33 cellular contexts compared by ENCODE assay signal in the genomic region with DNA sequence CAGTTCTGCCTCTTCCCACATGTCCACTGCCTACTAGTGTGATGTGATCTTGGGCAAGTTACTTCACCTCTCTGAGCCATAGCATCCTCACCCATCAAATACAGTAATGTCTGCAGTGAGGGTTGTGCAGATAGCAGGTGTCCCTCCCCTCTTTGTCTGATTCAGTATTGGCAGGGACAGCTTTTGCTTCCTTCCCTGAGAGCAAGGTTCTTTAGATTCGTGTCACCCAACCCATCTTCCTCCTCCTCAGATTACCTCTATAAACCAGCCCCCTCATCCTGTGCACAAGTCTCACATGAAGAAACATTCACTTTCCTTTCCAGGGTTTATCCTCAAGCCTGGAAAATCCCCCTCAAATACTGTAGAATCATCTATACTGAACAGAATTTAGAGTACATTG. TPM values are rescaled to one million over a fixed set of nuclear protein-coding genes. Genes with fewer than 3 reads are reported as not detected.
DNase-seq lines count a peak whose midpoint lies in the region; ATAC-seq, FAIRE-seq and TF ChIP-seq lines count a peak whose summit lies in the region.
"Had no signal": no experiment of that assay in that cellular context is flagged by ENCODE, and none has a peak within 500 bp of the region (broad histone marks: within the 10 kb centered on the region; RNA-seq: fewer than 3 reads in every experiment).

No MANE protein-coding gene starts in this region.

- H3K36me3 Mint-ChIP-seq in activated naive CD4-positive, alpha-beta T cell treated with anti-CD3 and anti-CD28 coated beads, Interleukin-2, amount 50 U/mL, for 24 hours, result peaks cover 24% of the 10 kb centered on the region
- peaks cover 72% of the 10 kb centered on the region for H3K36me3 Mint-ChIP-seq in activated T-helper 2 cell treated with anti-CD3 and anti-CD28 coated beads, Interferon-gamma antibody, Interleukin-2, Interleukin-4, amounts not matched to agents 10 μg/mL and 5 μg/mL and 100 μg/mL, durations not matched to agents 14 hours and 24 hours and 36 hours (ENCODE audit: low read depth)
- H3K36me3 Mint-ChIP-seq in stimulated activated naive B cell treated with anti-CD40 and anti-IgM and Interleukin-4, amounts not matched to agents 10 μg/mL and 1 μg/mL and 100 μg/mL, for 72 hours, result peaks cover 49 to 76% of the 10 kb centered on the region in 2 donors

- no peak for TF ChIP-seq CTCF in left lung (IDR thresholded peaks at IDR 0.05)

- intact Hi-C loops in activated T-helper 2 cell treated with anti-CD3 and anti-CD28 coated beads, Interferon-gamma antibody, Interleukin-2, Interleukin-4, amounts not matched to agents 10 μg/mL and 5 μg/mL and 100 μg/mL, durations not matched to agents 14 hours and 24 hours and 36 hours (cut with micrococcal nuclease), result no loop called here
- intact Hi-C loops in left lung (cut with DNase I), result no loop called here

- H3K27ac Mint-ChIP-seq in activated naive CD4-positive, alpha-beta T cell treated with anti-CD3 and anti-CD28 coated beads, Interleukin-2, amount 50 U/mL, for 24 hours, result peak overlapping the region; percentile 15
- H3K27ac Mint-ChIP-seq in activated T-helper 2 cell treated with anti-CD3 and anti-CD28 coated beads, Interferon-gamma antibody, Interleukin-2, Interleukin-4, amounts not matched to agents 10 μg/mL and 5 μg/mL and 100 μg/mL, durations not matched to agents 14 hours and 24 hours and 36 hours, result peak overlapping the region; percentile 17
- peak overlapping the region; percentile 44 for H3K27ac Mint-ChIP-seq in stimulated activated naive B cell treated with anti-CD40 and anti-IgM and Interleukin-4, amounts not matched to agents 10 μg/mL and 1 μg/mL and 100 μg/mL, for 72 hours
- H3K27ac Mint-ChIP-seq: CD4-positive, alpha-beta T cell had no signal

- H3K27me3 Mint-ChIP-seq in activated naive CD4-positive, alpha-beta T cell treated with anti-CD3 and anti-CD28 coated beads, Interleukin-2, amount 50 U/mL, for 24 hours, result no peaks in the 10 kb centered on the region
- H3K27me3 Mint-ChIP-seq in activated T-helper 2 cell treated with anti-CD3 and anti-CD28 coated beads, Interferon-gamma antibody, Interleukin-2, Interleukin-4, amounts not matched to agents 10 μg/mL and 5 μg/mL and 100 μg/mL, durations not matched to agents 14 hours and 24 hours and 36 hours (ENCODE audit: low read depth), result no peaks in the 10 kb centered on the region
- H3K27me3 Mint-ChIP-seq in stimulated activated naive B cell treated with anti-CD40 and anti-IgM and Interleukin-4, amounts not matched to agents 10 μg/mL and 1 μg/mL and 100 μg/mL, for 72 hours, result no peaks in the 10 kb centered on the region
- H3K27me3 Mint-ChIP-seq: CD4-positive, alpha-beta T cell had no signal

- DNase-seq in activated naive CD4-positive, alpha-beta T cell treated with Interleukin-2 at 50 U/mL for 16 hours, result no peak
- DNase-seq in activated T-helper 2 cell treated with anti-CD3 and anti-CD28 coated beads, Interferon-gamma antibody, Interleukin-2, Interleukin-4, amounts not matched to agents 10 μg/mL and 5 μg/mL and 100 μg/mL, durations not matched to agents 14 hours and 24 hours and 36 hours (ENCODE audit: low spot score), result no peak
- no peak for DNase-seq in stimulated activated naive B cell treated with anti-CD40 and anti-IgM and Interleukin-4, amounts not matched to agents 10 μg/mL and 1 μg/mL and 100 μg/mL, for 72 hours
- no peak for DNase-seq in COR-L47 (lab: John Stamatoyannopoulos, UW)
- DNase-seq in small intestine, result no peak
- no peak for DNase-seq in left lung
- DNase-seq: AML-193; Caco-2; CD4-positive, alpha-beta T cell; DMS79; EL; GDM1; GOT3; IMR-90; KG1; MG63; NCI-H1105 treated with DMSO at 0.1 percent for 48 hours; NCI-H146; NCI-H1930; NCI-H446; NCI-H526; NCI-H82; NK-92 treated with Interleukin-12 subunit alpha and Interleukin-12 subunit beta, amount 100 ng/mL, for 24 hours; PC-9; SJCRH30 had no signal

- no peaks in the 10 kb centered on the region for H3K9me3 Mint-ChIP-seq in activated naive CD4-positive, alpha-beta T cell treated with anti-CD3 and anti-CD28 coated beads, Interleukin-2, amount 50 U/mL, for 24 hours
- H3K9me3 Mint-ChIP-seq in activated T-helper 2 cell treated with anti-CD3 and anti-CD28 coated beads, Interferon-gamma antibody, Interleukin-2, Interleukin-4, amounts not matched to agents 10 μg/mL and 5 μg/mL and 100 μg/mL, durations not matched to agents 14 hours and 24 hours and 36 hours, result no peaks in the 10 kb centered on the region
- no peaks in the 10 kb centered on the region for H3K9me3 Mint-ChIP-seq in stimulated activated naive B cell treated with anti-CD40 and anti-IgM and Interleukin-4, amounts not matched to agents 10 μg/mL and 1 μg/mL and 100 μg/mL, for 72 hours
- H3K9me3 Mint-ChIP-seq: CD4-positive, alpha-beta T cell had no signal

- H3K27ac ChIP-seq in small intestine (ENCODE audit: low read depth in 1 of 2, low read length in 1 of 2) (no peak overlapping the region), left lung (no peak overlapping the region)
- H3K27ac ChIP-seq: BLaER1 treated with 17β-estradiol and CSF1 and Interleukin-3, amounts not matched to agents 10 nM and 100 nM; PC-9; SJCRH30 had no signal

- H3K4me3 Mint-ChIP-seq in activated naive CD4-positive, alpha-beta T cell treated with anti-CD3 and anti-CD28 coated beads, Interleukin-2, amount 50 U/mL, for 24 hours, result no peak overlapping the region
- no peak overlapping the region for H3K4me3 Mint-ChIP-seq in activated T-helper 2 cell treated with anti-CD3 and anti-CD28 coated beads, Interferon-gamma antibody, Interleukin-2, Interleukin-4, amounts not matched to agents 10 μg/mL and 5 μg/mL and 100 μg/mL, durations not matched to agents 14 hours and 24 hours and 36 hours (ENCODE audit: low read depth)
- no peak overlapping the region for H3K4me3 Mint-ChIP-seq in stimulated activated naive B cell treated with anti-CD40 and anti-IgM and Interleukin-4, amounts not matched to agents 10 μg/mL and 1 μg/mL and 100 μg/mL, for 72 hours
- H3K4me3 Mint-ChIP-seq: CD4-positive, alpha-beta T cell had no signal

- H3K9me3 ChIP-seq in small intestine (ENCODE audit: control insufficient read depth, low read depth) (no peaks in the 10 kb centered on the region), left lung (no peaks in the 10 kb centered on the region)
- H3K9me3 ChIP-seq: A549; BLaER1 treated with 17β-estradiol and CSF1 and Interleukin-3, amounts not matched to agents 10 nM and 100 nM; Caco-2; HAP-1; MG63; SJCRH30 had no signal

- peaks cover 21% of the 10 kb centered on the region for H3K4me1 Mint-ChIP-seq in activated naive CD4-positive, alpha-beta T cell treated with anti-CD3 and anti-CD28 coated beads, Interleukin-2, amount 50 U/mL, for 24 hours
- peaks cover 17% of the 10 kb centered on the region for H3K4me1 Mint-ChIP-seq in activated T-helper 2 cell treated with anti-CD3 and anti-CD28 coated beads, Interferon-gamma antibody, Interleukin-2, Interleukin-4, amounts not matched to agents 10 μg/mL and 5 μg/mL and 100 μg/mL, durations not matched to agents 14 hours and 24 hours and 36 hours (ENCODE audit: low read depth)
- H3K4me1 Mint-ChIP-seq in stimulated activated naive B cell treated with anti-CD40 and anti-IgM and Interleukin-4, amounts not matched to agents 10 μg/mL and 1 μg/mL and 100 μg/mL, for 72 hours, result peaks cover 2 to 7% of the 10 kb centered on the region in 2 donors

- no peaks in the 10 kb centered on the region for H3K27me3 ChIP-seq in small intestine (ENCODE audit: control insufficient read depth in 2 of 2, insufficient read depth in 2 of 2, low read length in 2 of 2)
- H3K27me3 ChIP-seq in left lung, result no peaks in the 10 kb centered on the region
- H3K27me3 ChIP-seq: BLaER1 treated with 17β-estradiol and CSF1 and Interleukin-3, amounts not matched to agents 10 nM and 100 nM; MG63; SJCRH30 had no signal

- ATAC-seq in esophagus mucosa, result peak; percentile 11
- no peak for ATAC-seq in stimulated activated naive B cell treated with anti-CD40 and anti-IgM and Interleukin-4, amounts not matched to agents 10 μg/mL and 1 μg/mL and 100 μg/mL, for 72 hours (replicated peaks)
- no peak for ATAC-seq in left lung
- ATAC-seq: A549, Right ventricle myocardium inferior had no signal

- H3K4me3 ChIP-seq in small intestine (ENCODE audit: low read depth in 1 of 2, low read length in 2 of 2), result no peak overlapping the region
- H3K4me3 ChIP-seq in left lung, result no peak overlapping the region
- H3K4me3 ChIP-seq: A549; BLaER1 treated with 17β-estradiol and CSF1 and Interleukin-3, amounts not matched to agents 10 nM and 100 nM; HAP-1; MG63; PC-9; SJCRH30 had no signal

- 65 to 81% (median 65%) methylated on average over 1 of the region's 1 CpG for WGBS in small intestine, 3 donors

- FAIRE-seq in small intestine (lab: Jason Lieb, UNC), result no peak
- FAIRE-seq: A549, GM12891 had no signal

- H3K36me3 ChIP-seq in small intestine (ENCODE audit: control insufficient read depth in 2 of 2, insufficient read depth in 2 of 2, low read length in 2 of 2) (peaks cover 7 to 11% of the 10 kb centered on the region in 2 donors), left lung (peaks cover 0 to 94% of the 10 kb centered on the region in 2 donors)

- no peaks in the 10 kb centered on the region for H3K4me1 ChIP-seq in small intestine (ENCODE audit: control insufficient read depth in 2 of 2, insufficient read depth in 1 of 2, low read depth in 1 of 2, low read length in 1 of 2)
- peaks cover 0 to 3% of the 10 kb centered on the region in 2 donors for H3K4me1 ChIP-seq in left lung
- H3K4me1 ChIP-seq: Caco-2, HAP-1 had no signal

RNA-seq across cellular contexts. Expression of gene ACTR5, which starts 15.4 kb away (rescaled TPM):
- 12.1 and 13.2 TPM in 2 replicates for total RNA-seq in activated T-helper 2 cell treated with anti-CD3 and anti-CD28 coated beads, Interferon-gamma antibody, Interleukin-2, Interleukin-4, amounts not matched to agents 10 μg/mL and 5 μg/mL and 100 μg/mL, durations not matched to agents 14 hours and 24 hours and 36 hours
- total RNA-seq in esophagus mucosa (6.0 TPM), left lung (1 to 10 TPM; 6.2 to 6.9 TPM)
- polyA plus RNA-seq in small intestine, result 1 to 10 TPM; 4.7 to 7.8 (median 5.8) TPM

RNA-seq across cellular contexts. Expression of gene SLC32A1, which starts 39.3 kb away (rescaled TPM):
- not detected in 2 replicates for total RNA-seq in activated T-helper 2 cell treated with anti-CD3 and anti-CD28 coated beads, Interferon-gamma antibody, Interleukin-2, Interleukin-4, amounts not matched to agents 10 μg/mL and 5 μg/mL and 100 μg/mL, durations not matched to agents 14 hours and 24 hours and 36 hours
- not detected for total RNA-seq in esophagus mucosa
- not detected for polyA plus RNA-seq in small intestine
- not detected for total RNA-seq in left lung
- total RNA-seq: Caco-2; CD4-positive, alpha-beta T cell; IMR-90; PC-9; Right ventricle myocardium inferior; RPMI7951; SJCRH30 had no signal
- polyA plus RNA-seq: A549, IMR-90 had no signal

RNA-seq across cellular contexts. Expression of gene PPP1R16B, which starts 41.9 kb away (rescaled TPM):
- total RNA-seq in activated T-helper 2 cell treated with anti-CD3 and anti-CD28 coated beads, Interferon-gamma antibody, Interleukin-2, Interleukin-4, amounts not matched to agents 10 μg/mL and 5 μg/mL and 100 μg/mL, durations not matched to agents 14 hours and 24 hours and 36 hours, result 109 and 111 TPM in 2 replicates
- total RNA-seq in esophagus mucosa (2.3 TPM), left lung (1 to 10 TPM; 5.4 to 9.8 TPM)
- 10 to 100 TPM in 1 of 3 donors, 1 to 10 TPM in 1, under 1 TPM in 1; 0.89 to 11.9 (median 5.1) TPM for polyA plus RNA-seq in small intestine
- total RNA-seq: Caco-2, IMR-90, PC-9 had no signal
- polyA plus RNA-seq: IMR-90 had no signal

Comparison
In these comparisons a context has a peak if more than half of its experiments do, and no peak if none do; other contexts are left out.
1. RNA of gene PPP1R16B, which starts 41.9 kb away (total RNA-seq): 109 to 111 TPM in activated T-helper 2 cell treated with anti-CD3 and anti-CD28 coated beads, Interferon-gamma antibody, Interleukin-2, Interleukin-4, amounts not matched to agents 10 μg/mL and 5 μg/mL and 100 μg/mL, durations not matched to agents 14 hours and 24 hours and 36 hours; 5.4 to 9.8 TPM in left lung and 2.3 TPM in esophagus mucosa (single experiment); every median in the first group is over 10 times any median in the second.
2. Peak in every context shown above with its lines, with median percentiles within 50 percentile points of each other: H3K27ac Mint-ChIP-seq.